Comparison of ENCODE assay signal across 22 cellular contexts in genomic region chr14:47596860-47597259, GRCh38.
A peak's percentile ranks its signal among the peaks of the same experiment; 100 is the strongest.
DNase-seq lines count a peak whose midpoint lies in the region; ATAC-seq and TF ChIP-seq lines count a peak whose summit lies in the region.
"Had no signal": no experiment of that assay in that cellular context is flagged by ENCODE, and none has a peak within 500 bp of the region (broad histone marks: within the 10 kb centered on the region; RNA-seq: fewer than 3 reads in every experiment).

No MANE protein-coding gene starts in this region.

- H3K79me2 ChIP-seq in PC-9 (ENCODE audit: low read depth), result no peaks in the 10 kb centered on the region

- H3K27ac ChIP-seq in PC-9, result no peak overlapping the region
- H3K27ac ChIP-seq: BLaER1 had no signal

- H3K4me3 ChIP-seq in PC-9, result no peak overlapping the region
- H3K4me3 ChIP-seq: BLaER1 had no signal

- no peaks in the 10 kb centered on the region for H3K27me3 Mint-ChIP-seq in endothelial cell (ENCODE audit: unreplicated experiment)

- ATAC-seq in GM18502 (IDR thresholded peaks at IDR 0.05; ENCODE audit: poor library complexity, unreplicated experiment) (peak; percentile 45), GM19467 (IDR thresholded peaks at IDR 0.05; ENCODE audit: unreplicated experiment) (peak; percentile 39), HG02852 (IDR thresholded peaks at IDR 0.05; ENCODE audit: unreplicated experiment) (peak; percentile 33), HG03432 (IDR thresholded peaks at IDR 0.05; ENCODE audit: unreplicated experiment) (peak; percentile 47), GM21526 (IDR thresholded peaks at IDR 0.05; ENCODE audit: low FRiP score, unreplicated experiment) (no peak)
- ATAC-seq: CD8-positive, alpha-beta T cell had no signal

- H3K4me3 Mint-ChIP-seq in endothelial cell (ENCODE audit: unreplicated experiment), result no peak overlapping the region
- H3K4me3 Mint-ChIP-seq: CD8-positive, alpha-beta T cell had no signal

- intact Hi-C loops in PC-9 (cut with micrococcal nuclease; ENCODE audit: unreplicated experiment), result no loop called here

- no peak overlapping the region for H2AFZ ChIP-seq in PC-9

- BruUV-seq in PC-9 (replicated peaks; lab: Mats Ljungman, UMichigan), result no TSS peak

- no peaks in the 10 kb centered on the region for H3K9me3 ChIP-seq in PC-9 (ENCODE audit: insufficient read depth, low read depth)
- H3K9me3 ChIP-seq: BLaER1, SK-N-SH had no signal

- no peaks in the 10 kb centered on the region for H3F3A ChIP-seq in PC-9 (ENCODE audit: insufficient read depth, low read depth)

- H3K4me2 ChIP-seq in PC-9, result no peak overlapping the region
- H3K4me2 ChIP-seq: BLaER1, SK-N-SH had no signal

- H3K4me1 ChIP-seq in PC-9 (replicated peaks; ENCODE audit: insufficient read depth), result no peaks in the 10 kb centered on the region
- H3K4me1 ChIP-seq: BLaER1 had no signal

- CTCF ChIA-PET in PC-9 (lab: Charles Lee), result interaction anchor here (0.6 kb wide), 1 partner anchor 40 kb away, joined by 3 read pairs; no protein-coding TSS in a partner anchor
- CTCF ChIA-PET in GM10248 (lab: Yijun Ruan, JAX), result interaction anchor here (1.2 to 1.7 kb wide), 2 partner anchors 10 kb away, joined by 3 to 4 read pairs; no protein-coding TSS in a partner anchor

- H3K27ac Mint-ChIP-seq in endothelial cell (ENCODE audit: unreplicated experiment), result no peak overlapping the region
- H3K27ac Mint-ChIP-seq: CD8-positive, alpha-beta T cell had no signal

- H3K36me3 Mint-ChIP-seq in endothelial cell (ENCODE audit: low read depth, unreplicated experiment), result no peaks in the 10 kb centered on the region
- H3K36me3 Mint-ChIP-seq: CD8-positive, alpha-beta T cell had no signal

- no peaks in the 10 kb centered on the region for H4K20me1 ChIP-seq in PC-9 (ENCODE audit: insufficient read depth)
- H4K20me1 ChIP-seq: BLaER1 had no signal

- H3K9me3 Mint-ChIP-seq in endothelial cell (ENCODE audit: unreplicated experiment), result no peaks in the 10 kb centered on the region

- DNase-seq in PC-9 (no peak), endothelial cell (ENCODE audit: low spot score) (no peak), GM10248 (ENCODE audit: extremely low spot score) (no peak)
- DNase-seq: CD8-positive, alpha-beta T cell; DMS79 treated with DMSO at 0.1 percent for 48 hours; HCEC 1CT; IMR-90; Kasumi-1; NCI-H1105; NCI-H1694; NCI-H226; NCI-H524 treated with DMSO at 0.1 percent for 48 hours; SHP77; SK-N-SH; T-helper 1 cell; T1000 had no signal

- no peaks in the 10 kb centered on the region for H3K9me2 ChIP-seq in PC-9 (ENCODE audit: insufficient read depth)
- H3K9me2 ChIP-seq: SK-N-SH had no signal

- H3K27me3 ChIP-seq in PC-9 (ENCODE audit: insufficient read depth, low read depth), result no peaks in the 10 kb centered on the region
- H3K27me3 ChIP-seq: BLaER1 had no signal

- no peaks in the 10 kb centered on the region for H3K36me3 ChIP-seq in PC-9 (ENCODE audit: low read depth)
- H3K36me3 ChIP-seq: BLaER1 had no signal

- POLR2A ChIA-PET in PC-9 (lab: Charles Lee; ENCODE audit: unreplicated experiment), result no interaction called here
- POLR2A ChIA-PET in GM10248 (lab: Yijun Ruan, JAX), result no interaction called here

- H3K4me1 Mint-ChIP-seq in endothelial cell (ENCODE audit: unreplicated experiment), result peaks cover 2% of the 10 kb centered on the region

- TF ChIP-seq CTCF in PC-9 (conservative IDR thresholded peaks at IDR 0.05) (no peak), endothelial cell (IDR thresholded peaks at IDR 0.05; ENCODE audit: unreplicated experiment) (no peak), GM10248 (IDR thresholded peaks at IDR 0.05; ENCODE audit: control extremely low read depth, extremely low read depth, low read depth, missing control alignments) (no peak)
